Comparison of ENCODE assay signal across 8 cellular contexts in genomic region chr5:56910123-56910951, GRCh38. TPM values are rescaled to one million over a fixed set of nuclear protein-coding genes. Genes with fewer than 3 reads are reported as not detected.
DNase-seq lines count a peak whose midpoint lies in the region; ATAC-seq and TF ChIP-seq lines count a peak whose summit lies in the region.

No MANE protein-coding gene starts in this region.

- DNase-seq in GM04504 (ENCODE audit: low read depth), result peak; percentile 31
- DNase-seq in HUDEP-2 (lab: John Stamatoyannopoulos, UW; ENCODE audit: unreplicated experiment in 76 of 76), result peak in 54 of 76 experiments; percentile 2 to 72 (median 44)
- DNase-seq in cerebellum (ENCODE audit: low spot score), result peak; percentile 24
- DNase-seq in stimulated activated CD8-positive, alpha-beta memory T cell treated with anti-CD3 and anti-CD28 coated beads, Interleukin-4, amount 100 ng/mL, for 1 hour (ENCODE audit: low read depth in 2 of 2, low spot score in 1 of 2), result peak; percentile 4 to 8
- no peak for DNase-seq in glomerular visceral epithelial cell (ENCODE audit: extremely low spot score)

- WGBS in liver, result under 1% methylated on average over 32 of the region's 32 CpGs

- TF ChIP-seq RAD21 in liver (IDR thresholded peaks at IDR 0.05), result no peak

- H3K4me1 ChIP-seq in liver (ENCODE audit: control insufficient read depth in 4 of 4, insufficient read depth in 4 of 4, low read length in 3 of 4), result peaks cover 2 to 21% (median 6%) of the 10 kb centered on the region in 4 donors

- H3K27me3 ChIP-seq in liver (ENCODE audit: control insufficient read depth in 4 of 4, insufficient read depth in 4 of 4, low read length in 3 of 4), result no peaks in the 10 kb centered on the region

- peak overlapping the region; percentile 52 to 88 (median 88) for H3K4me3 ChIP-seq in liver (ENCODE audit: low read depth in 1 of 3, low read length in 3 of 3)

- peak overlapping the region; percentile 95 to 97 for H3K9ac ChIP-seq in liver (ENCODE audit: low read depth in 1 of 2, low read length in 2 of 2)

- peak overlapping the region; percentile 96 to 98 for H3K27ac ChIP-seq in liver (ENCODE audit: low read depth in 1 of 2, low read length in 2 of 2)

- ATAC-seq in GM21529 (IDR thresholded peaks at IDR 0.05; ENCODE audit: unreplicated experiment) (peak; percentile 12), SK-N-SH treated with all-trans-retinoic acid at 6 μM for 48 hours (peak; percentile 38)

- H3K36me3 ChIP-seq in liver (ENCODE audit: control insufficient read depth in 4 of 4, insufficient read depth in 3 of 4, low read depth in 1 of 4, low read length in 3 of 4), result no peaks in the 10 kb centered on the region

- H3K9me3 ChIP-seq in liver (ENCODE audit: control insufficient read depth in 4 of 4, low read length in 3 of 4), result no peaks in the 10 kb centered on the region

- TF ChIP-seq CTCF in liver (IDR thresholded peaks at IDR 0.05; ENCODE audit: low read depth, low read length, missing input control), result no peak

TF ChIP-seq in SK-N-SH treated with all-trans-retinoic acid at 6 μM for 48 hours, 23 proteins besides CTCF, POLR2A, EP300 and RAD21:
- TF ChIP-seq ESRRG (CRISPR knock-in tag; IDR thresholded peaks at IDR 0.05) (no peak), GLIS3 (CRISPR knock-in tag; IDR thresholded peaks at IDR 0.05) (peak; percentile 35; the same call in 1 of the 2 replicates), TOX (CRISPR knock-in tag; IDR thresholded peaks at IDR 0.05; ENCODE audit: borderline replicate concordance) (no peak)

TF ChIP-seq in liver, 16 proteins besides CTCF, POLR2A, EP300 and RAD21:
- TF ChIP-seq HNF4G (IDR thresholded peaks at IDR 0.05) (no peak), GABPA (IDR thresholded peaks at IDR 0.05 in 1 of 2, conservative IDR thresholded peaks at IDR 0.05 in 1 of 2) (peak; percentile 5 to 36), ATF3 (IDR thresholded peaks at IDR 0.05) (peak; percentile 29), ZBTB33 (IDR thresholded peaks at IDR 0.05) (peak; percentile 41), NR2F2 (IDR thresholded peaks at IDR 0.05) (no peak), SP1 (IDR thresholded peaks at IDR 0.05) (no peak), JUND (IDR thresholded peaks at IDR 0.05) (no peak), YY1 (IDR thresholded peaks at IDR 0.05) (peak; percentile 63), HNF4A (conservative IDR thresholded peaks at IDR 0.05) (no peak), FOXA2 (IDR thresholded peaks at IDR 0.05) (no peak), MAX (IDR thresholded peaks at IDR 0.05) (peak; percentile 61), RXRA (IDR thresholded peaks at IDR 0.05) (no peak), REST (IDR thresholded peaks at IDR 0.05) (no peak), TAF1 (conservative IDR thresholded peaks at IDR 0.05) (peak; percentile 76), EGR1 (IDR thresholded peaks at IDR 0.05; ENCODE audit: low read depth in 2 of 2) (no peak), FOXA1 (IDR thresholded peaks at IDR 0.05) (no peak)

RNA-seq across cellular contexts. Expression of gene SETD9, which starts 0.9 kb away (rescaled TPM):
- total RNA-seq in cerebellum (4.4 TPM), liver (1 to 10 TPM; 3.1 to 8.3 TPM)
- polyA plus RNA-seq in liver, result 10 to 100 TPM in 1 of 2 donors, 1 to 10 TPM in 1; 4.0 to 10.1 TPM

RNA-seq across cellular contexts. Expression of gene MIER3, which starts 41.6 kb away (rescaled TPM):
- total RNA-seq in cerebellum (33.3 TPM), liver (10 to 100 TPM; 11.1 to 15.5 TPM)
- polyA plus RNA-seq in liver, result 1 to 10 TPM; 4.1 to 5.1 TPM
